8 cellular contexts compared by ENCODE assay signal in genomic region chr17:38341035-38341721, GRCh38. TPM values are rescaled to one million over a fixed set of nuclear protein-coding genes. Genes with fewer than 3 reads are reported as not detected.
A peak's percentile ranks its signal among the peaks of the same experiment; 100 is the strongest.
DNase-seq lines count a peak whose midpoint lies in the region; ATAC-seq and TF ChIP-seq lines count a peak whose summit lies in the region.

No MANE protein-coding gene starts in this region.

- H3K9me3 ChIP-seq in HAP-1 (no peaks in the 10 kb centered on the region), prostate gland (no peaks in the 10 kb centered on the region)

- ATAC-seq in HG02973 (IDR thresholded peaks at IDR 0.05; ENCODE audit: unreplicated experiment) (no peak), GM21528 (IDR thresholded peaks at IDR 0.05; ENCODE audit: low FRiP score, unreplicated experiment) (no peak)

- H3K36me3 ChIP-seq in HAP-1 (replicated peaks) (no peaks in the 10 kb centered on the region), prostate gland (no peaks in the 10 kb centered on the region)

- H3K4me1 ChIP-seq in HAP-1 (no peaks in the 10 kb centered on the region), prostate gland (replicated peaks) (no peaks in the 10 kb centered on the region)

- intact Hi-C loops in prostate gland (cut with DNase I): no loop called here

- H3K27ac ChIP-seq in prostate gland: no peak overlapping the region

- no peak overlapping the region for H3K4me3 ChIP-seq in HAP-1
- H3K4me3 ChIP-seq in epithelial cell of esophagus (ENCODE audit: low read length): no peak overlapping the region
- no peak overlapping the region for H3K4me3 ChIP-seq in prostate gland

- DNase-seq in HAP-1 (ENCODE audit: low spot score in 2 of 2): peak; percentile 41 to 64
- peak; percentile 91 for DNase-seq in NCI-H510A (lab: John Stamatoyannopoulos, UW)
- peak; percentile 49 for DNase-seq in epithelial cell of esophagus (ENCODE audit: low read depth)
- peak; percentile 69 for DNase-seq in prostate gland (ENCODE audit: low spot score)
- no peak for DNase-seq in stimulated activated CD4-positive, alpha-beta T cell treated with anti-CD3 and anti-CD28 coated beads, Interleukin-1b, Interleukin-23, amount 100 ng/mL, for 48 hours
- no peak for DNase-seq in activated naive CD4-positive, alpha-beta T cell treated with anti-CD3 and anti-CD28 coated beads, Interleukin-2, amount 50 U/mL, for 16 hours

- H3K27me3 ChIP-seq in HAP-1 (ENCODE audit: low read depth) (no peaks in the 10 kb centered on the region), prostate gland (replicated peaks; ENCODE audit: insufficient read depth) (no peaks in the 10 kb centered on the region)

- 41% methylated on average over 5 of the region's 5 CpGs for WGBS in prostate gland

- TF ChIP-seq POLR2A in prostate gland (IDR thresholded peaks at IDR 0.05): no peak

- TF ChIP-seq CTCF in epithelial cell of esophagus (IDR thresholded peaks at IDR 0.05; ENCODE audit: insufficient read depth, low read depth, low read length, missing control alignments): no peak
- TF ChIP-seq CTCF in prostate gland (IDR thresholded peaks at IDR 0.05): peak in 1 of 4 experiments; percentile 8

- in situ Hi-C loops in HAP-1 (cut with MboI; ENCODE audit: low sequenced_read_pairs): loop anchor here (10.0 kb wide), 1 partner anchor 144 kb away; no protein-coding TSS in a partner anchor

RNA-seq across cellular contexts. Expression of gene GPR179, which starts 2.6 kb away (rescaled TPM):
- under 1 TPM; 0.14 to 0.40 TPM for total RNA-seq in prostate gland

RNA-seq across cellular contexts. Expression of gene SOCS7, which starts 10.5 kb away (rescaled TPM):
- 10 to 100 TPM; 14.6 to 61.9 TPM for total RNA-seq in prostate gland

RNA-seq across cellular contexts. Expression of gene MRPL45, which starts 44.2 kb away (rescaled TPM):
- total RNA-seq in prostate gland: 10 to 100 TPM; 24.7 to 37.3 TPM

Comparison
In these comparisons a context has a peak if more than half of its experiments do, and no peak if none do; other contexts are left out.
1. DNase-seq: peak in HAP-1 (2 of 2), NCI-H510A (single experiment), epithelial cell of esophagus (single experiment) and prostate gland (single experiment); none in stimulated activated CD4-positive, alpha-beta T cell treated with anti-CD3 and anti-CD28 coated beads, Interleukin-1b, Interleukin-23, amount 100 ng/mL, for 48 hours (single experiment) and activated naive CD4-positive, alpha-beta T cell treated with anti-CD3 and anti-CD28 coated beads, Interleukin-2, amount 50 U/mL, for 16 hours (single experiment).